In the genomic region with DNA sequence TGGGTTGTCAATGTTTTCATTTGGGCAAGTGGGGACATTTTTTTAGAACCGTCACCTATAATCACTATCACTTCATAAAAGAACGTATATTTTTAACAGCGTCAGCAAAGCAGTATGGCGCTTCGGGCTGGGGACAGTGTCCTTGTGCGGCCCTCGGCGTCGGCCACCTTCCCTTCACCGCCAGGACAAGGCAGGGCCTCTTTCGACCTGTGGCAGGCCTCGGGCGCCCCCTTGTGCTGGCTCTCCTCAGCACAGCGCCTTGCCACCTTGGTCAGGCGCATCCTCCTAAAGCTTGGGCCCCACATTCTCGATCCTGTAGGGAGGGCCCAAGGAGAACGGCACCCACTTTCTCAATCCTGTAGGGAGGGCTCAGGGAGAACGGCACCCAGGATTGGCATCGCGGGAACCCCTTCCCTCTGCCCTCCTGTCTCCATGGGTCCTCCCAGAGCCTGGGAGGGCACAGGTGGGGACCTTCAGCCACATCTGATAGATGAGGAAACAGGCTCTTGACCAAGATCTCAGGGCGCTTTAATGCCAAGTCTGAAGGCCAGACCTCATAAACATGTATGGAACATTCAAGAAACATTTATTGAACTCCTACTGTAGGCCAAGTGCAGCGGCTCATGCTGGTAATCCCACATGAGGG, we compare ENCODE assay signal across 9 cellular contexts. TPM values are rescaled to one million over a fixed set of nuclear protein-coding genes. Genes with fewer than 3 reads are reported as not detected.
A peak's percentile ranks its signal among the peaks of the same experiment; 100 is the strongest.
DNase-seq lines count a peak whose midpoint lies in the region; ATAC-seq and TF ChIP-seq lines count a peak whose summit lies in the region.
"Had no signal": no experiment of that assay in that cellular context is flagged by ENCODE, and none has a peak within 500 bp of the region (broad histone marks: within the 10 kb centered on the region; RNA-seq: fewer than 3 reads in every experiment).

No MANE protein-coding gene starts in this region.

- no peaks in the 10 kb centered on the region for H3K27me3 ChIP-seq in gastrocnemius medialis

- intact Hi-C loops in left cardiac atrium (cut with DNase I) = loop anchor here (2.0 to 10.0 kb wide), 4 partner anchors 273 to 507 kb away; no protein-coding TSS in a partner anchor
- intact Hi-C loops in gastrocnemius medialis (cut with DNase I; ENCODE audit: low total_unique reads) = loop anchor here (2.0 kb wide), 1 partner anchor 507 kb away; no protein-coding TSS in a partner anchor

- DNase-seq in D341Med (ENCODE audit: low spot score) = peak; percentile 79
- peak in 63 of 76 experiments; percentile 8 to 78 (median 54) for DNase-seq in HUDEP-2 (lab: John Stamatoyannopoulos, UW; ENCODE audit: unreplicated experiment in 76 of 76)
- DNase-seq in activated naive CD8-positive, alpha-beta T cell treated with anti-CD3 and anti-CD28 coated beads for 36 hours = peak; percentile 66
- peak; percentile 82 for DNase-seq in left cardiac atrium
- peak; percentile 25 to 40 for DNase-seq in gastrocnemius medialis
- no peak for DNase-seq in NCI-H2227 (lab: John Stamatoyannopoulos, UW; ENCODE audit: unreplicated experiment)

- no peak overlapping the region for H3K27ac Mint-ChIP-seq in activated naive CD8-positive, alpha-beta T cell treated with anti-CD3 and anti-CD28 coated beads for 36 hours

- H3K27me3 Mint-ChIP-seq in activated naive CD8-positive, alpha-beta T cell treated with anti-CD3 and anti-CD28 coated beads for 36 hours = peaks cover 13% of the 10 kb centered on the region

- H3K9me3 Mint-ChIP-seq in activated naive CD8-positive, alpha-beta T cell treated with anti-CD3 and anti-CD28 coated beads for 36 hours = no peaks in the 10 kb centered on the region

- in situ Hi-C loops in gastrocnemius medialis (cut with MboI; ENCODE audit: low sequenced_read_pairs in 4 of 4) = loop anchor here in 3 of 4 donors (5.0 to 10.0 kb wide), 3 partner anchors 267 to 507 kb away; no protein-coding TSS in a partner anchor

- no peaks in the 10 kb centered on the region for H3K4me1 ChIP-seq in gastrocnemius medialis

- H3K4me3 ChIP-seq in gastrocnemius medialis = no peak overlapping the region
- H3K4me3 ChIP-seq: skin epidermis had no signal

- TF ChIP-seq POLR2A in gastrocnemius medialis (IDR thresholded peaks at IDR 0.05) = no peak

- H3K4me1 Mint-ChIP-seq in activated naive CD8-positive, alpha-beta T cell treated with anti-CD3 and anti-CD28 coated beads for 36 hours = no peaks in the 10 kb centered on the region

- H3K36me3 ChIP-seq in gastrocnemius medialis = no peaks in the 10 kb centered on the region

- peak; percentile 69 to 82 (median 77) for TF ChIP-seq CTCF in gastrocnemius medialis (IDR thresholded peaks at IDR 0.05 in 4 of 5, conservative IDR thresholded peaks at IDR 0.05 in 1 of 5)

- ATAC-seq in SK-N-SH treated with all-trans-retinoic acid at 6 μM for 48 hours = peak; percentile 90
- ATAC-seq in left cardiac atrium = peak; percentile 87 to 88
- ATAC-seq in gastrocnemius medialis = peak; percentile 57 to 66
- no peak for ATAC-seq in GM21825 (IDR thresholded peaks at IDR 0.05; ENCODE audit: unreplicated experiment)

- H3K36me3 Mint-ChIP-seq in activated naive CD8-positive, alpha-beta T cell treated with anti-CD3 and anti-CD28 coated beads for 36 hours = no peaks in the 10 kb centered on the region

- no peaks in the 10 kb centered on the region for H3K9me3 ChIP-seq in gastrocnemius medialis

- H3K4me3 Mint-ChIP-seq in activated naive CD8-positive, alpha-beta T cell treated with anti-CD3 and anti-CD28 coated beads for 36 hours = no peak overlapping the region

- no peak overlapping the region for H3K27ac ChIP-seq in gastrocnemius medialis
- H3K27ac ChIP-seq: skin epidermis had no signal

TF ChIP-seq in SK-N-SH treated with all-trans-retinoic acid at 6 μM for 48 hours, 23 proteins besides CTCF, POLR2A, EP300 and RAD21:
- TF ChIP-seq SNAI2 (CRISPR knock-in tag; IDR thresholded peaks at IDR 0.05) (no peak), OSR1 (CRISPR knock-in tag; IDR thresholded peaks at IDR 0.05) (no peak), TOX (CRISPR knock-in tag; IDR thresholded peaks at IDR 0.05; ENCODE audit: borderline replicate concordance) (no peak), ISL1 (CRISPR knock-in tag; IDR thresholded peaks at IDR 0.05) (no peak), ARNTL (CRISPR knock-in tag; IDR thresholded peaks at IDR 0.05; ENCODE audit: borderline replicate concordance, low read depth) (no peak)
- TF ChIP-seq, protein P1, sequence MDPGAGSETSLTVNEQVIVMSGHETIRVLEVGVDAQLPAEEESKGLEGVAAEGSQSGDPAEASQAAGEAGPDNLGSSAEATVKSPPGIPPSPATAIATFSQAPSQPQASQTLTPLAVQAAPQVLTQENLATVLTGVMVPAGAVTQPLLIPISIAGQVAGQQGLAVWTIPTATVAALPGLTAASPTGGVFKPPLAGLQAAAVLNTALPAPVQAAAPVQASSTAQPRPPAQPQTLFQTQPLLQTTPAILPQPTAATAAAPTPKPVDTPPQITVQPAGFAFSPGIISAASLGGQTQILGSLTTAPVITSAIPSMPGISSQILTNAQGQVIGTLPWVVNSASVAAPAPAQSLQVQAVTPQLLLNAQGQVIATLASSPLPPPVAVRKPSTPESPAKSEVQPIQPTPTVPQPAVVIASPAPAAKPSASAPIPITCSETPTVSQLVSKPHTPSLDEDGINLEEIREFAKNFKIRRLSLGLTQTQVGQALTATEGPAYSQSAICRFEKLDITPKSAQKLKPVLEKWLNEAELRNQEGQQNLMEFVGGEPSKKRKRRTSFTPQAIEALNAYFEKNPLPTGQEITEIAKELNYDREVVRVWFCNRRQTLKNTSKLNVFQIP (CRISPR knock-in tag; IDR thresholded peaks at IDR 0.05; ENCODE audit: borderline replicate concordance, low read depth) = no peak
TF ChIP-seq in SK-N-SH treated with all-trans-retinoic acid at 6 μM for 48 hours: peak in this region for 0.

RNA-seq across cellular contexts. Expression of a gene that starts 11.5 kb away (rescaled TPM):
- 10 to 100 TPM; 31.5 to 32.7 TPM for total RNA-seq in activated naive CD8-positive, alpha-beta T cell treated with anti-CD3 and anti-CD28 coated beads for 36 hours
- total RNA-seq in left cardiac atrium (10 to 100 TPM; 11.1 to 11.3 TPM), gastrocnemius medialis (10 to 100 TPM in 2 of 4 donors, 1 to 10 TPM in 2; 6.9 to 17.3 (median 10.4) TPM)
